In the genomic region with DNA sequence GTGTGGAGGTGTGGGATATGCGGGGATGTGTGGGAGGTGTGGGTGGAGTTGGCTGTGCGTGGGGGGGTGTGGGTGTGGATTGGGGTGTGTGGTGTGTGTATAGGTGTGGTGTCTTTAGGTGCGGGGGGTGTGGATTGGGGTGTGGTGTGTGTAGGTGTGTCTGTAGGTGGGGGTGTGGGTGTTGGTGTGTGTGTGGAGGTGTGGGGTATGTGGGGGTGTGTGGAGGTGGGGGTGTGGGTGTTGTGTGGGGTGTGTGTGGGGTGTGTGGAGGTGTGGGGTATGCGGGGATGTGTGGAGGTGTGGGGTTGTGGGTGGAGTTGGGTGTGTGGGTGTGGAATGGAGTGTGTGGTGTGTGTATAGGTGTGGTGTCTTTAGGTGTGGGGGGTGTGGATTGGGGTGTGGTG, we compare ENCODE assay signal across 2 cellular contexts.
TF ChIP-seq lines count a peak whose summit lies in the region.

No MANE protein-coding gene starts in this region.

TF ChIP-seq in HepG2, 621 proteins besides CTCF, POLR2A, EP300 and RAD21:
- TF ChIP-seq CCAR2 (optimal IDR thresholded peaks at IDR 0.05; ENCODE audit: low read depth, low read length) (no peak), HNRNPK (IDR thresholded peaks at IDR 0.05; ENCODE audit: low read depth, low read length, poor library complexity, severe bottlenecking) (peak; percentile 10)

TF ChIP-seq in K562, 482 proteins besides CTCF, POLR2A, EP300 and RAD21:
- no peak for TF ChIP-seq ZNF41 (CRISPR knock-in tag; conservative IDR thresholded peaks at IDR 0.05)
- TF ChIP-seq OTX1 (CRISPR knock-in tag; IDR thresholded peaks at IDR 0.05) = no peak
- TF ChIP-seq PYGO2 (tag; IDR thresholded peaks at IDR 0.05) = no peak
- TF ChIP-seq CSDE1 (IDR thresholded peaks at IDR 0.05) = no peak
- TF ChIP-seq ZNF253 (CRISPR knock-in tag; conservative IDR thresholded peaks at IDR 0.05) = no peak
- TF ChIP-seq ZNF707 (CRISPR knock-in tag; conservative IDR thresholded peaks at IDR 0.05) = no peak
- TF ChIP-seq YBX1 (IDR thresholded peaks at IDR 0.05) = no peak
- TF ChIP-seq SNIP1 (IDR thresholded peaks at IDR 0.05; ENCODE audit: low read depth) = no peak
- no peak for TF ChIP-seq GABPA (tag; conservative IDR thresholded peaks at IDR 0.05; ENCODE audit: low read depth)
- no peak for TF ChIP-seq SAFB (IDR thresholded peaks at IDR 0.05; ENCODE audit: borderline replicate concordance, low read depth, low read length)
- no peak for TF ChIP-seq MEF2D (tag; conservative IDR thresholded peaks at IDR 0.05; ENCODE audit: low read depth)
- TF ChIP-seq, protein P1, sequence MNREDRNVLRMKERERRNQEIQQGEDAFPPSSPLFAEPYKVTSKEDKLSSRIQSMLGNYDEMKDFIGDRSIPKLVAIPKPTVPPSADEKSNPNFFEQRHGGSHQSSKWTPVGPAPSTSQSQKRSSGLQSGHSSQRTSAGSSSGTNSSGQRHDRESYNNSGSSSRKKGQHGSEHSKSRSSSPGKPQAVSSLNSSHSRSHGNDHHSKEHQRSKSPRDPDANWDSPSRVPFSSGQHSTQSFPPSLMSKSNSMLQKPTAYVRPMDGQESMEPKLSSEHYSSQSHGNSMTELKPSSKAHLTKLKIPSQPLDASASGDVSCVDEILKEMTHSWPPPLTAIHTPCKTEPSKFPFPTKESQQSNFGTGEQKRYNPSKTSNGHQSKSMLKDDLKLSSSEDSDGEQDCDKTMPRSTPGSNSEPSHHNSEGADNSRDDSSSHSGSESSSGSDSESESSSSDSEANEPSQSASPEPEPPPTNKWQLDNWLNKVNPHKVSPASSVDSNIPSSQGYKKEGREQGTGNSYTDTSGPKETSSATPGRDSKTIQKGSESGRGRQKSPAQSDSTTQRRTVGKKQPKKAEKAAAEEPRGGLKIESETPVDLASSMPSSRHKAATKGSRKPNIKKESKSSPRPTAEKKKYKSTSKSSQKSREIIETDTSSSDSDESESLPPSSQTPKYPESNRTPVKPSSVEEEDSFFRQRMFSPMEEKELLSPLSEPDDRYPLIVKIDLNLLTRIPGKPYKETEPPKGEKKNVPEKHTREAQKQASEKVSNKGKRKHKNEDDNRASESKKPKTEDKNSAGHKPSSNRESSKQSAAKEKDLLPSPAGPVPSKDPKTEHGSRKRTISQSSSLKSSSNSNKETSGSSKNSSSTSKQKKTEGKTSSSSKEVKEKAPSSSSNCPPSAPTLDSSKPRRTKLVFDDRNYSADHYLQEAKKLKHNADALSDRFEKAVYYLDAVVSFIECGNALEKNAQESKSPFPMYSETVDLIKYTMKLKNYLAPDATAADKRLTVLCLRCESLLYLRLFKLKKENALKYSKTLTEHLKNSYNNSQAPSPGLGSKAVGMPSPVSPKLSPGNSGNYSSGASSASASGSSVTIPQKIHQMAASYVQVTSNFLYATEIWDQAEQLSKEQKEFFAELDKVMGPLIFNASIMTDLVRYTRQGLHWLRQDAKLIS (CRISPR knock-in tag; IDR thresholded peaks at IDR 0.05) = no peak
- no peak for TF ChIP-seq SP1 (CRISPR knock-in tag; IDR thresholded peaks at IDR 0.05)
